31 cellular contexts compared by ENCODE assay signal in the genomic region with DNA sequence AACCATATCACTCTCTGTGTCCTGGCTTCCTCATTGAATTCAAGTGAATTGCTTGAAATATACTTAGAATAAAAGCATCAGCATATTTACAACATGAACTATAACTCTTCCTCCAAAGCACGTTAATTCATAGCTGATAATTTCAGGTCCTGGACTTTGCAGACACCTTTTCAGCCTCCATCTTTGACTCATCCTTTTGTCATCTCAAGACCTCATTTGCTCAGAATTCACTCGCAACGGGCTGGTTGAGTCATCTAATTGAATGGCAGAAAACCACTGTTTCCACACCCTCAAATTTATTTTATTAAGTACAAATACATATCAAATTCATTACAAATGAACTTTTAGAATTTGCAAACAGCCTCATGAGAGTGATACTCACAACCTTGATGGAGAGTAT.
A peak's percentile ranks its signal among the peaks of the same experiment; 100 is the strongest.
DNase-seq lines count a peak whose midpoint lies in the region; ATAC-seq and TF ChIP-seq lines count a peak whose summit lies in the region.
"Had no signal": no experiment of that assay in that cellular context is flagged by ENCODE, and none has a peak within 500 bp of the region (broad histone marks: within the 10 kb centered on the region; RNA-seq: fewer than 3 reads in every experiment).

No MANE protein-coding gene starts in this region.

- DNase-seq in MCF 10A (ENCODE audit: unreplicated experiment) (peak; percentile 58), breast epithelium (ENCODE audit: low spot score in 2 of 2) (no peak), M059J (ENCODE audit: low read depth) (peak; percentile 64), trophoblast cell (peak; percentile 37 to 85), AG08396 (ENCODE audit: low spot score) (no peak), UCSD-AML1 (lab: John Stamatoyannopoulos, UW; ENCODE audit: unreplicated experiment) (no peak)
- DNase-seq: activated CD4-positive, CD25-positive, alpha-beta regulatory T cell treated with anti-CD3 and anti-CD28 coated beads, Interleukin-2, amount 50 U/mL, for 72 hours; activated effector memory CD4-positive, alpha-beta T cell treated with anti-CD3 and anti-CD28 coated beads, Interleukin-2, amount 50 U/mL, for 16 hours; activated T-cell treated with anti-CD3 and anti-CD28 coated beads, Interleukin-2, amount 50 U/mL, for 1 hour; CD8-positive, alpha-beta memory T cell; central memory CD4-positive, alpha-beta T cell; cortex of kidney; DMS 273 treated with DMSO at 0.1 percent for 48 hours; effector memory CD4-positive, alpha-beta T cell; EL; head of caudate nucleus; islet precursor cell; KBM-7; left ventricle myocardium superior; NCI-H1417 treated with DMSO at 0.1 percent for 48 hours; NCI-H345; NCI-H748 treated with DMSO at 0.1 percent for 48 hours; ovary; Peyer's patch; tibial artery had no signal

- H2BK5ac ChIP-seq in trophoblast cell (ENCODE audit: low read depth, low read length, poor library complexity): no peak overlapping the region

- no peak overlapping the region for H2BK120ac ChIP-seq in trophoblast cell (ENCODE audit: insufficient read depth, low read length, poor library complexity)

- TF ChIP-seq CTCF in MCF 10A (IDR thresholded peaks at IDR 0.05; ENCODE audit: unreplicated experiment) (no peak), breast epithelium (IDR thresholded peaks at IDR 0.05) (no peak)

- no peaks in the 10 kb centered on the region for H3K79me2 ChIP-seq in trophoblast cell (ENCODE audit: control insufficient read depth, insufficient read depth, low read length, poor library complexity)

- ATAC-seq in activated T-helper 17 cell treated with anti-CD3 and anti-CD28 coated beads, Interleukin-2, amount 50 U/mL, for 72 hours (replicated peaks): peak; percentile 73
- ATAC-seq in HG02885 (IDR thresholded peaks at IDR 0.05; ENCODE audit: poor library complexity, unreplicated experiment): no peak
- ATAC-seq: GM23338, left ventricle myocardium superior had no signal

- no peaks in the 10 kb centered on the region for H3K9me3 Mint-ChIP-seq in MCF 10A (ENCODE audit: unreplicated experiment)
- no peaks in the 10 kb centered on the region for H3K9me3 Mint-ChIP-seq in activated T-helper 17 cell treated with anti-CD3 and anti-CD28 coated beads, Interleukin-2, amount 50 U/mL, for 72 hours

- no peak overlapping the region for H3K9ac ChIP-seq in trophoblast cell (ENCODE audit: low read length)

- H2BK12ac ChIP-seq in trophoblast cell (ENCODE audit: low read length): no peak overlapping the region

- H4K8ac ChIP-seq in trophoblast cell (ENCODE audit: low read depth, low read length): no peak overlapping the region

- H3K18ac ChIP-seq in trophoblast cell (ENCODE audit: low read length): no peak overlapping the region

- H3K4me2 ChIP-seq in trophoblast cell (ENCODE audit: low read length): no peak overlapping the region
- H3K4me2 ChIP-seq: GM23338 had no signal

- CTCF ChIA-PET in MCF 10A (lab: Yijun Ruan, JAX): no interaction called here

- no peak overlapping the region for H4K91ac ChIP-seq in trophoblast cell (ENCODE audit: low read depth, low read length)

- H3K4me3 ChIP-seq in breast epithelium: no peak overlapping the region
- H3K4me3 ChIP-seq in trophoblast cell (ENCODE audit: low read depth, low read length): no peak overlapping the region
- H3K4me3 ChIP-seq: ascending aorta, GM23338, ovary, Peyer's patch, tibial artery had no signal

- no peaks in the 10 kb centered on the region for H3K27me3 ChIP-seq in breast epithelium
- no peaks in the 10 kb centered on the region for H3K27me3 ChIP-seq in trophoblast cell (ENCODE audit: insufficient read depth, low read length)
- H3K27me3 ChIP-seq: ascending aorta, ovary, Peyer's patch, tibial artery had no signal

- H3K14ac ChIP-seq in trophoblast cell (ENCODE audit: low read length): no peak overlapping the region

- peak overlapping the region; percentile 9 for H3K27ac Mint-ChIP-seq in MCF 10A (ENCODE audit: low read depth, unreplicated experiment)
- no peak overlapping the region for H3K27ac Mint-ChIP-seq in activated T-helper 17 cell treated with anti-CD3 and anti-CD28 coated beads, Interleukin-2, amount 50 U/mL, for 72 hours
- H3K27ac Mint-ChIP-seq: activated naive CD8-positive, alpha-beta T cell; CD8-positive, alpha-beta memory T cell; GM23338 had no signal

- H3K36me3 ChIP-seq in breast epithelium: no peaks in the 10 kb centered on the region
- no peaks in the 10 kb centered on the region for H3K36me3 ChIP-seq in trophoblast cell (ENCODE audit: control insufficient read depth in 1 of 2, insufficient read depth in 2 of 2, low read length in 2 of 2)
- H3K36me3 ChIP-seq: ascending aorta, ovary, Peyer's patch, tibial artery had no signal

- peaks cover 5% of the 10 kb centered on the region for H3K79me1 ChIP-seq in trophoblast cell (ENCODE audit: low read length)

- no peak overlapping the region for H2AFZ ChIP-seq in trophoblast cell (ENCODE audit: insufficient read depth, low read length, poor library complexity)
- H2AFZ ChIP-seq: GM23338 had no signal

- H3K4ac ChIP-seq in trophoblast cell (ENCODE audit: low read depth, low read length): no peak overlapping the region

- TF ChIP-seq POLR2A in breast epithelium (IDR thresholded peaks at IDR 0.05): no peak

- no peaks in the 10 kb centered on the region for H3K36me3 Mint-ChIP-seq in MCF 10A (ENCODE audit: insufficient read depth, unreplicated experiment)
- no peaks in the 10 kb centered on the region for H3K36me3 Mint-ChIP-seq in activated T-helper 17 cell treated with anti-CD3 and anti-CD28 coated beads, Interleukin-2, amount 50 U/mL, for 72 hours (ENCODE audit: low read depth)
- H3K36me3 Mint-ChIP-seq: CD8-positive, alpha-beta memory T cell had no signal

- POLR2A ChIA-PET in MCF 10A (lab: Yijun Ruan, JAX): no interaction called here

- H3K4me3 Mint-ChIP-seq in MCF 10A (ENCODE audit: unreplicated experiment): no peak overlapping the region
- H3K4me3 Mint-ChIP-seq in activated T-helper 17 cell treated with anti-CD3 and anti-CD28 coated beads, Interleukin-2, amount 50 U/mL, for 72 hours: no peak overlapping the region
- H3K4me3 Mint-ChIP-seq: activated naive CD8-positive, alpha-beta T cell; CD8-positive, alpha-beta memory T cell; GM23338; neural crest cell had no signal

- no peak overlapping the region for H2AK5ac ChIP-seq in trophoblast cell (ENCODE audit: low read length)

- H3K27ac ChIP-seq in breast epithelium (no peak overlapping the region), trophoblast cell (ENCODE audit: low read depth, low read length) (no peak overlapping the region)
- H3K27ac ChIP-seq: ascending aorta, ovary, Peyer's patch, tibial artery had no signal

- peaks cover 18% of the 10 kb centered on the region for H3K4me1 Mint-ChIP-seq in MCF 10A (ENCODE audit: insufficient read depth, unreplicated experiment)
- H3K4me1 Mint-ChIP-seq in activated T-helper 17 cell treated with anti-CD3 and anti-CD28 coated beads, Interleukin-2, amount 50 U/mL, for 72 hours: no peaks in the 10 kb centered on the region
- H3K4me1 Mint-ChIP-seq: CD8-positive, alpha-beta memory T cell; GM23338; neural crest cell had no signal

- no peaks in the 10 kb centered on the region for H3K27me3 Mint-ChIP-seq in MCF 10A (ENCODE audit: insufficient read depth, unreplicated experiment)
- peaks cover 15% of the 10 kb centered on the region for H3K27me3 Mint-ChIP-seq in activated T-helper 17 cell treated with anti-CD3 and anti-CD28 coated beads, Interleukin-2, amount 50 U/mL, for 72 hours
- H3K27me3 Mint-ChIP-seq: activated naive CD8-positive, alpha-beta T cell had no signal

- H3K9me3 ChIP-seq in breast epithelium: peaks cover 0 to 3% of the 10 kb centered on the region in 2 donors
- H3K9me3 ChIP-seq in trophoblast cell (ENCODE audit: insufficient read depth, low read depth, low read length): no peaks in the 10 kb centered on the region
- H3K9me3 ChIP-seq: ascending aorta, ovary, Peyer's patch, tibial artery had no signal

- no TSS peak for BruUV-seq in MCF 10A (replicated peaks; lab: Mats Ljungman, UMichigan)

- intact Hi-C loops in MCF 10A (cut with micrococcal nuclease) (no loop called here), breast epithelium (cut with DNase I; ENCODE audit: low total_unique reads) (no loop called here)

- H3K23ac ChIP-seq in trophoblast cell (ENCODE audit: low read length): no peak overlapping the region

- no peaks in the 10 kb centered on the region for H3K4me1 ChIP-seq in breast epithelium
- peaks cover 0 to 2% of the 10 kb centered on the region in 2 experiments for H3K4me1 ChIP-seq in trophoblast cell (ENCODE audit: control insufficient read depth in 1 of 2, insufficient read depth in 2 of 2, low read length in 2 of 2)
- H3K4me1 ChIP-seq: ascending aorta, Peyer's patch, tibial artery had no signal

- WGBS in trophoblast cell (ENCODE audit: extremely low coverage, insufficient coverage, insufficient read length): no CpG with 5 or more reads among the region's 3 CpGs

- no peak overlapping the region for H4K12ac ChIP-seq in trophoblast cell (ENCODE audit: low read depth, low read length)

Comparison
In these comparisons a context has a peak if more than half of its experiments do, and no peak if none do; other contexts are left out.
1. DNase-seq: peak in MCF 10A (single experiment), M059J (single experiment) and trophoblast cell (2 of 2); none in breast epithelium (0 of 2), AG08396 (single experiment) and UCSD-AML1 (single experiment).